In the genomic region with DNA sequence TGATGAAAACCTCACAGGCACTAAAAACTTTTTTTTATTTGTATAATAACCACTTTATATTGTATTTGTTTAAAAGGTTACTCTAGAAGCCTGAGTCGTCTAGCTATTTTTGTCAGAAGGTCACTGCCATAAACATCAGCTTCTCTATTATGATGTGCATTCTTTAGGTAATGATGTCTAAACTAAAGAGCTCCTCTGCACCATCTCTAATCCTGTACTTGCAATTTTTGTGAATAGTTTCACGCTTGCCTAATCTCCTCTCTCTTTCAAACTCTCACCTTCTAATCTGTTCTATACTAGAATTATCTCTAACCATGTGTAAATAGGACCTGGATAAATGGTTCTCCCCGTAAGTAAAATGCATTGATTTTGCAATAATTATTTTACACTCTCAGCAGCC, we compare ENCODE assay signal across 6 cellular contexts.
"Had no signal": no experiment of that assay in that cellular context is flagged by ENCODE, and none has a peak within 500 bp of the region (broad histone marks: within the 10 kb centered on the region; RNA-seq: fewer than 3 reads in every experiment).

No MANE protein-coding gene starts in this region.

- H3K9ac ChIP-seq: GM23248 had no signal

- DNase-seq: GM23248, GOT3, H7, IMR-90 had no signal

- H3K4me3 ChIP-seq: GM23248, HAP-1, K562 had no signal

- ATAC-seq: K562 had no signal

- H2AFZ ChIP-seq: GM23248 had no signal

- H3K27ac ChIP-seq: GM23248 had no signal

- H3K9me3 ChIP-seq: HAP-1 had no signal
